Comparison of ENCODE assay signal across 3 cellular contexts in genomic region chr7:9083837-9084236, GRCh38.
TF ChIP-seq lines count a peak whose summit lies in the region.

No MANE protein-coding gene starts in this region.

TF ChIP-seq in SK-N-SH, 30 proteins besides CTCF, POLR2A, EP300 and RAD21 (continued from another document):
- TF ChIP-seq IRF3 (IDR thresholded peaks at IDR 0.05; ENCODE audit: low read depth, low read length): no peak

TF ChIP-seq in SK-N-SH treated with all-trans-retinoic acid at 6 μM for 48 hours, 23 proteins besides CTCF, POLR2A, EP300 and RAD21:
- TF ChIP-seq POU6F1 (CRISPR knock-in tag; IDR thresholded peaks at IDR 0.05; ENCODE audit: borderline replicate concordance, low read depth) (no peak), SNAI2 (CRISPR knock-in tag; IDR thresholded peaks at IDR 0.05) (no peak), ZC3H10 (CRISPR knock-in tag; IDR thresholded peaks at IDR 0.05) (no peak), ZNF8 (CRISPR knock-in tag; IDR thresholded peaks at IDR 0.05) (no peak), BACH2 (CRISPR knock-in tag; IDR thresholded peaks at IDR 0.05; ENCODE audit: borderline replicate concordance) (no peak), RARB (CRISPR knock-in tag; IDR thresholded peaks at IDR 0.05) (no peak), ZFP30 (CRISPR knock-in tag; IDR thresholded peaks at IDR 0.05) (no peak), PPARA (CRISPR knock-in tag; IDR thresholded peaks at IDR 0.05; ENCODE audit: borderline replicate concordance) (no peak), CSRNP3 (CRISPR knock-in tag; IDR thresholded peaks at IDR 0.05) (no peak), ARNTL (CRISPR knock-in tag; IDR thresholded peaks at IDR 0.05; ENCODE audit: borderline replicate concordance, low read depth) (no peak), ISL1 (CRISPR knock-in tag; IDR thresholded peaks at IDR 0.05) (no peak), ZFP3 (CRISPR knock-in tag; IDR thresholded peaks at IDR 0.05) (no peak), TCF4 (CRISPR knock-in tag; IDR thresholded peaks at IDR 0.05; ENCODE audit: borderline replicate concordance) (no peak), GLIS3 (CRISPR knock-in tag; IDR thresholded peaks at IDR 0.05) (no peak), ZNF565 (CRISPR knock-in tag; conservative IDR thresholded peaks at IDR 0.05; ENCODE audit: low read depth) (no peak), OSR1 (CRISPR knock-in tag; IDR thresholded peaks at IDR 0.05) (no peak), TOX (CRISPR knock-in tag; IDR thresholded peaks at IDR 0.05; ENCODE audit: borderline replicate concordance) (no peak), CREB5 (CRISPR knock-in tag; IDR thresholded peaks at IDR 0.05; ENCODE audit: low read depth) (no peak)

TF ChIP-seq in WTC11, 78 proteins besides CTCF, POLR2A, EP300 and RAD21 (continued from another document):
- no peak for TF ChIP-seq E2F1 (CRISPR knock-in tag; IDR thresholded peaks at IDR 0.05)
- no peak for TF ChIP-seq IRF1 (CRISPR knock-in tag; IDR thresholded peaks at IDR 0.05)
- TF ChIP-seq ZNF425 (CRISPR knock-in tag; conservative IDR thresholded peaks at IDR 0.05): no peak
- TF ChIP-seq ZNF232 (CRISPR knock-in tag; IDR thresholded peaks at IDR 0.05): no peak
- TF ChIP-seq ZNF317 (CRISPR knock-in tag; IDR thresholded peaks at IDR 0.05; ENCODE audit: borderline replicate concordance, low read depth): no peak
- TF ChIP-seq ATF1 (CRISPR knock-in tag; IDR thresholded peaks at IDR 0.05): no peak
- TF ChIP-seq HMGA2 (CRISPR knock-in tag; IDR thresholded peaks at IDR 0.05): no peak
- no peak for TF ChIP-seq RORB (CRISPR knock-in tag; IDR thresholded peaks at IDR 0.05)
- TF ChIP-seq AFF4 (CRISPR knock-in tag; IDR thresholded peaks at IDR 0.05; ENCODE audit: borderline replicate concordance): no peak
- TF ChIP-seq ELF4 (CRISPR knock-in tag; IDR thresholded peaks at IDR 0.05; ENCODE audit: low read depth): no peak
- no peak for TF ChIP-seq E2F5 (CRISPR knock-in tag; IDR thresholded peaks at IDR 0.05)
- TF ChIP-seq ZBTB21 (CRISPR knock-in tag; IDR thresholded peaks at IDR 0.05; ENCODE audit: borderline replicate concordance): no peak
